8 cellular contexts compared by ENCODE assay signal in the genomic region with DNA sequence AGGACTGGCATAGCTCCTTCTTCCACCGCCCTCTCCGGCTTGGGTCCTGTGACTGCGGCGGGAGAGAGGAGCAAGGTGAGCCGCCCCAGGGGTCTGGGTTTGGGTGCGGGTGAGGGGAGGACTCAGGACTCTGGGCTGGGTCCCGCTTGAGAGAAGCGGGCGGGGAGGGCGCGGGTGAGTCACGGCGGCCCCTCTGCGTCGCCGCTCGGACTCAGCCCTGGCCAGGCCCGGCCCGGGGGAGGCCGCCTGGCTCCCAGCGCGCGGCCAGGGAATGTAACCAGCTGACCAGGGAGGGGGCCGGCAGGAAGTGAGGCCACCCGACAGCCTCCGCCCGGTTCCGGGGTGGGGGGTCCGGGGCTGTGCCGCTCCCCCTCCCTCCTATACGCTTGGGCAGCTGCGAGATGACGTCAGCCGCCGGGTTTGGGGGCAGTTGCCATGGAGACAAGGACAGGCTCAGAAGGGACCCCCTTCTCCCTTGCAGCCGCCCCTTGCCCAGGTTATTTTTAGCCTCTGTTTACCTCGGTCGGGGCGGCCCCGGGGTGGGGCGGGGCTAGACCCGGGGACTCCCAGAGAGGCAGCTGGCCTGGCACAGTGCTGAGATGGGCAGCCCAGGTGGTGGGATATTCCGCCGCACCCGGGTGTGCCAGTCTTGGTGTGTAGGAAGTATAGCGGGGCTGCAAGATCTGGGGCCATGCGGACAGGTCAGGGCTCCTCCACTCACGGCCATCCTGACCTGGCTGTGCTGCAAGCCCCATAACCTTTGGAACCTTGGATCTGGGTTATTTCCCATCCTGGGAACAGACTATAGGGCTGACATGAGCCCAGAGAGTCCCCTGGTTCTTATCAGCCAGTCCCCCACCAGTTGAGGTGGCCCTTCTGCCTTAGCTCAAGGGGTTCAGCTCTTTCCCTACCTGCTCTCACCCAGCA. TPM values are rescaled to one million over a fixed set of nuclear protein-coding genes. Genes with fewer than 3 reads are reported as not detected.
A peak's percentile ranks its signal among the peaks of the same experiment; 100 is the strongest.
DNase-seq lines count a peak whose midpoint lies in the region; ATAC-seq and TF ChIP-seq lines count a peak whose summit lies in the region.

No MANE protein-coding gene starts in this region.

- H4K20me1 ChIP-seq in SU-DHL-6 (ENCODE audit: low read depth, low read length) = no peaks in the 10 kb centered on the region

- intact Hi-C loops in tibial artery (cut with DNase I; ENCODE audit: low total_unique reads) = no loop called here

- peak overlapping the region; percentile 84 for H3K27ac ChIP-seq in SU-DHL-6 (ENCODE audit: low read depth, low read length)
- peak overlapping the region; percentile 58 for H3K27ac ChIP-seq in epithelial cell of prostate
- peak overlapping the region; percentile 60 for H3K27ac ChIP-seq in mesodermal cell (ENCODE audit: low read depth, low read length, severe bottlenecking)
- peak overlapping the region; percentile 93 to 94 for H3K27ac ChIP-seq in tibial artery

- no peak overlapping the region for H2AFZ ChIP-seq in SU-DHL-6 (ENCODE audit: low read depth, low read length, severe bottlenecking)

- TF ChIP-seq CTCF in SU-DHL-6 (IDR thresholded peaks at IDR 0.05; ENCODE audit: insufficient read depth, low read length, poor library complexity, severe bottlenecking) = no peak
- no peak for TF ChIP-seq CTCF in tibial artery (IDR thresholded peaks at IDR 0.05)

- H3K4me1 ChIP-seq in ES-I3 (ENCODE audit: insufficient read depth, low read length) (peaks cover 3% of the 10 kb centered on the region; the same call in 1 of the 2 replicates), mesodermal cell (ENCODE audit: control insufficient read depth, insufficient read depth, low read length, poor library complexity, severe bottlenecking) (peaks cover 36% of the 10 kb centered on the region), tibial artery (peaks cover 0 to 50% (median 26%) of the 10 kb centered on the region in 4 donors)

- ATAC-seq in HG03139 (IDR thresholded peaks at IDR 0.05; ENCODE audit: unreplicated experiment) = no peak
- ATAC-seq in HG03442 (IDR thresholded peaks at IDR 0.05; ENCODE audit: unreplicated experiment) = no peak

- WGBS in mesodermal cell (ENCODE audit: insufficient coverage in 2 of 2), 2 experiments = 10 to 11% methylated on average over 30 to 40 of the region's 48 CpGs

- H3K36me3 ChIP-seq in ES-I3 (ENCODE audit: insufficient read depth, low read length) (no peaks in the 10 kb centered on the region), SU-DHL-6 (ENCODE audit: low read length) (no peaks in the 10 kb centered on the region), mesodermal cell (ENCODE audit: control insufficient read depth, insufficient read depth, low read length) (peaks cover 13% of the 10 kb centered on the region), tibial artery (no peaks in the 10 kb centered on the region)

- peak; percentile 57 for DNase-seq in HCEC 1CT
- no peak for DNase-seq in epithelial cell of prostate (ENCODE audit: low read depth, low spot score)
- DNase-seq in tibial artery = peak; percentile 85 to 94

- H3K4me3 ChIP-seq in SU-DHL-6 (ENCODE audit: insufficient read depth, low read length, poor library complexity, severe bottlenecking) (peak overlapping the region; percentile 29), mesodermal cell (ENCODE audit: extremely low read depth, insufficient read depth, low read length, poor library complexity, severe bottlenecking) (peak overlapping the region; percentile 86), tibial artery (peak overlapping the region; percentile 76 to 85)

- no peaks in the 10 kb centered on the region for H3K9me2 ChIP-seq in SU-DHL-6 (replicated peaks; ENCODE audit: insufficient read depth, low read length)

- H3K9me3 ChIP-seq in ES-I3 (ENCODE audit: control insufficient read depth, insufficient read depth, low read length) = no peaks in the 10 kb centered on the region
- no peaks in the 10 kb centered on the region for H3K9me3 ChIP-seq in SU-DHL-6 (ENCODE audit: insufficient read depth, low read length)
- no peaks in the 10 kb centered on the region for H3K9me3 ChIP-seq in mesodermal cell (ENCODE audit: control insufficient read depth, low read length)
- no peaks in the 10 kb centered on the region for H3K9me3 ChIP-seq in tibial artery

- H3K79me2 ChIP-seq in SU-DHL-6 (ENCODE audit: insufficient read depth, low read length) = no peaks in the 10 kb centered on the region

- H3K9ac ChIP-seq in ES-I3 (ENCODE audit: low read depth, low read length) (peak overlapping the region; percentile 85), SU-DHL-6 (ENCODE audit: low read length) (peak overlapping the region; percentile 47; the same call in 1 of the 2 replicates)

- no peaks in the 10 kb centered on the region for H3K27me3 ChIP-seq in SU-DHL-6 (ENCODE audit: low read length)
- H3K27me3 ChIP-seq in tibial artery = no peaks in the 10 kb centered on the region

- peak overlapping the region; percentile 52 for H3K4me2 ChIP-seq in SU-DHL-6 (ENCODE audit: low read depth, low read length, poor library complexity, severe bottlenecking)

- peaks cover 5% of the 10 kb centered on the region; the same call in 1 of the 2 replicates for H3F3A ChIP-seq in SU-DHL-6 (ENCODE audit: insufficient read depth)

RNA-seq across cellular contexts. Expression of a gene that starts 1.6 kb away (rescaled TPM):
- 63.3 TPM for polyA plus RNA-seq in mesodermal cell (2013, experiment 1 of 2)
- polyA plus RNA-seq in mesodermal cell (2013, experiment 2 of 2) = 57.3 TPM

RNA-seq across cellular contexts. Expression of a gene that starts 32.0 kb away (rescaled TPM):
- 41.5 TPM for polyA plus RNA-seq in mesodermal cell (2013, experiment 1 of 2)
- polyA plus RNA-seq in mesodermal cell (2013, experiment 2 of 2) = 40.7 TPM

RNA-seq across cellular contexts. Expression of a gene that starts 46.9 kb away (rescaled TPM):
- polyA plus RNA-seq in mesodermal cell (2013, experiment 1 of 2) = not detected
- polyA plus RNA-seq in mesodermal cell (2013, experiment 2 of 2) = not detected

RNA-seq across cellular contexts. Expression of a gene that starts 49.3 kb away (rescaled TPM):
- 64.5 TPM for polyA plus RNA-seq in mesodermal cell (2013, experiment 1 of 2)
- polyA plus RNA-seq in mesodermal cell (2013, experiment 2 of 2) = 59.7 TPM

Comparison
In these comparisons a context has a peak if more than half of its experiments do, and no peak if none do; other contexts are left out.
1. H3K4me3 ChIP-seq: peak in every context shown above with its lines; median percentile 86 in mesodermal cell; 80 in tibial artery; 29 in SU-DHL-6.